15 cellular contexts compared by ENCODE assay signal in genomic region chr2:20165677-20166509, GRCh38. TPM values are rescaled to one million over a fixed set of nuclear protein-coding genes. Genes with fewer than 3 reads are reported as not detected.
DNase-seq lines count a peak whose midpoint lies in the region; ATAC-seq, FAIRE-seq and TF ChIP-seq lines count a peak whose summit lies in the region.
"Had no signal": no experiment of that assay in that cellular context is flagged by ENCODE, and none has a peak within 500 bp of the region (broad histone marks: within the 10 kb centered on the region; RNA-seq: fewer than 3 reads in every experiment).

No MANE protein-coding gene starts in this region.

- H3K4me3 ChIP-seq in K562 = no peak overlapping the region
- no peak overlapping the region for H3K4me3 ChIP-seq in upper lobe of right lung
- H3K4me3 ChIP-seq: tibial nerve had no signal

- peak in 1 of 2 donors; percentile 6 for DNase-seq in activated T-cell treated with anti-CD3 and anti-CD28 coated beads, Interleukin-2, amount 50 U/mL, for 72 hours
- DNase-seq in activated T-cell treated with anti-CD3 and anti-CD28 coated beads, Interleukin-2, amount 50 U/mL, for 48 hours = no peak
- no peak for DNase-seq in K562 (ENCODE audit: extremely low read depth in 1 of 4, low spot score in 3 of 4)
- DNase-seq in upper lobe of right lung = peak; percentile 55
- DNase-seq in NCI-H187 (lab: John Stamatoyannopoulos, UW) = no peak
- no peak for DNase-seq in SIG-M5 (lab: John Stamatoyannopoulos, UW)
- DNase-seq: cortex of kidney, DMS79, NCI-H345, occipital lobe, Right ventricle myocardium superior had no signal

- TF ChIP-seq EP300 in K562 (IDR thresholded peaks at IDR 0.05; ENCODE audit: low read length) = no peak

- no peaks in the 10 kb centered on the region for H3K36me3 Mint-ChIP-seq in activated T-cell treated with anti-CD3 and anti-CD28 coated beads, Interleukin-2, amount 50 U/mL, for 72 hours (ENCODE audit: insufficient read depth in 2 of 2)
- H3K36me3 Mint-ChIP-seq: memory B cell had no signal

- FAIRE-seq in K562 (lab: Jason Lieb, UNC) = no peak

- H3K27me3 Mint-ChIP-seq in activated T-cell treated with anti-CD3 and anti-CD28 coated beads, Interleukin-2, amount 50 U/mL, for 72 hours (ENCODE audit: low read depth) = peaks cover 9% of the 10 kb centered on the region

- H3K4me1 ChIP-seq in K562 (replicated peaks in 1 of 2; ENCODE audit: control insufficient read depth in 2 of 2, insufficient read depth in 2 of 2, low read length in 2 of 2) (peaks cover 0 to 9% of the 10 kb centered on the region in 2 experiments; a peak in 3 of 5 replicates), upper lobe of right lung (no peaks in the 10 kb centered on the region)
- H3K4me1 ChIP-seq: tibial nerve had no signal

- TF ChIP-seq POLR2A in K562 (conservative IDR thresholded peaks at IDR 0.05) = no peak

- H3K9me3 Mint-ChIP-seq in activated T-cell treated with anti-CD3 and anti-CD28 coated beads, Interleukin-2, amount 50 U/mL, for 72 hours = no peaks in the 10 kb centered on the region
- H3K9me3 Mint-ChIP-seq: memory B cell had no signal

- in situ Hi-C loops in K562 (cut with MboI) = no loop called here

- H3K36me3 ChIP-seq in K562 (ENCODE audit: control insufficient read depth, insufficient read depth, low read length) (no peaks in the 10 kb centered on the region), upper lobe of right lung (no peaks in the 10 kb centered on the region)
- H3K36me3 ChIP-seq: tibial nerve had no signal

- H3K4me2 ChIP-seq in K562 (ENCODE audit: insufficient read depth, low read length) = no peak overlapping the region

- H3K4me1 Mint-ChIP-seq in activated T-cell treated with anti-CD3 and anti-CD28 coated beads, Interleukin-2, amount 50 U/mL, for 72 hours (ENCODE audit: low read depth) = no peaks in the 10 kb centered on the region
- H3K4me1 Mint-ChIP-seq: memory B cell had no signal

- CTCF ChIA-PET in K562 (lab: Yijun Ruan, JAX; ENCODE audit: low intra/inter-chr PET ratio) = no interaction called here

- H2AFZ ChIP-seq in K562 (ENCODE audit: low read depth, low read length) = no peak overlapping the region

- H3K27ac Mint-ChIP-seq in activated T-cell treated with anti-CD3 and anti-CD28 coated beads, Interleukin-2, amount 50 U/mL, for 72 hours = no peak overlapping the region
- H3K27ac Mint-ChIP-seq: memory B cell had no signal

- peak; percentile 36 to 37 for ATAC-seq in activated T-cell treated with anti-CD3 and anti-CD28 coated beads, Interleukin-2, amount 50 U/mL, for 72 hours (replicated peaks in 1 of 2)
- ATAC-seq in HG03025 (IDR thresholded peaks at IDR 0.05; ENCODE audit: low FRiP score, unreplicated experiment) = peak; percentile 51
- ATAC-seq in K562 = no peak
- no peak for ATAC-seq in upper lobe of right lung
- no peak for ATAC-seq in GM21717 (IDR thresholded peaks at IDR 0.05; ENCODE audit: unreplicated experiment)

- no peaks in the 10 kb centered on the region for H3K9me3 ChIP-seq in K562 (replicated peaks; ENCODE audit: control insufficient read depth, insufficient read depth, low read depth, low read length)
- no peaks in the 10 kb centered on the region for H3K9me3 ChIP-seq in upper lobe of right lung
- H3K9me3 ChIP-seq: tibial nerve had no signal

- POLR2A ChIA-PET in K562 (lab: Yijun Ruan, JAX) = no interaction called here

- no peaks in the 10 kb centered on the region; the same call in none of the 2 replicates for H4K20me1 ChIP-seq in K562 (replicated peaks; ENCODE audit: control insufficient read depth, insufficient read depth, low read length)

- 10% methylated on average over 9 of the region's 9 CpGs for WGBS in K562 (ENCODE audit: insufficient coverage, low coverage, missing lambda C conversion rate)

- H3K9me1 ChIP-seq in K562 (ENCODE audit: control insufficient read depth, insufficient read depth, low read length) = peaks cover 6% of the 10 kb centered on the region

- no peak overlapping the region for H3K4me3 Mint-ChIP-seq in activated T-cell treated with anti-CD3 and anti-CD28 coated beads, Interleukin-2, amount 50 U/mL, for 72 hours
- H3K4me3 Mint-ChIP-seq: memory B cell had no signal

- no peaks in the 10 kb centered on the region for H3K79me2 ChIP-seq in K562 (ENCODE audit: control insufficient read depth, insufficient read depth, low read length)

- TF ChIP-seq RAD21 in K562 (CRISPR knock-in tag; conservative IDR thresholded peaks at IDR 0.05 in 1 of 2, IDR thresholded peaks at IDR 0.05 in 1 of 2) = no peak

- H3K27me3 ChIP-seq in K562 (ENCODE audit: control insufficient read depth in 2 of 2, insufficient read depth in 2 of 2, low read length in 2 of 2) = peaks cover 6 to 55% of the 10 kb centered on the region in 2 experiments
- no peaks in the 10 kb centered on the region for H3K27me3 ChIP-seq in upper lobe of right lung
- H3K27me3 ChIP-seq: tibial nerve had no signal

- no peak overlapping the region for H3K9ac ChIP-seq in K562 (ENCODE audit: insufficient read depth in 1 of 2, low read depth in 2 of 2, low read length in 2 of 2)

- intact Hi-C loops in K562 (cut with micrococcal nuclease) (no loop called here), upper lobe of right lung (cut with DNase I) (no loop called here)

- no TSS peak for BruUV-seq in K562 (replicated peaks; lab: Mats Ljungman, UMichigan)

- H3K27ac ChIP-seq in K562 (ENCODE audit: extremely low read depth, low read depth, low read length) = no peak overlapping the region
- H3K27ac ChIP-seq in upper lobe of right lung = no peak overlapping the region
- H3K27ac ChIP-seq: tibial nerve had no signal

- TF ChIP-seq CTCF in K562 (IDR thresholded peaks at IDR 0.05 in 2 of 3, conservative IDR thresholded peaks at IDR 0.05 in 1 of 3; ENCODE audit: insufficient read depth in 2 of 3, low read depth in 1 of 3, low read length in 3 of 3) = no peak
- no peak for TF ChIP-seq CTCF in upper lobe of right lung (IDR thresholded peaks at IDR 0.05)

TF ChIP-seq in K562, 482 proteins besides CTCF, POLR2A, EP300 and RAD21 (continues in another document):
- TF ChIP-seq CLOCK (CRISPR knock-in tag; IDR thresholded peaks at IDR 0.05; ENCODE audit: borderline replicate concordance) = no peak
- no peak for TF ChIP-seq SMARCB1 (IDR thresholded peaks at IDR 0.05; ENCODE audit: insufficient read length, low read depth)
- TF ChIP-seq MYBL2 (IDR thresholded peaks at IDR 0.05; ENCODE audit: low read depth) = peak; percentile 20; the same call in 1 of the 2 replicates
- no peak for TF ChIP-seq MYBL2 (CRISPR knock-in tag; IDR thresholded peaks at IDR 0.05; ENCODE audit: borderline replicate concordance)
- TF ChIP-seq ZNF561 (CRISPR knock-in tag; conservative IDR thresholded peaks at IDR 0.05) = no peak
- no peak for TF ChIP-seq ZNF77 (CRISPR knock-in tag; IDR thresholded peaks at IDR 0.05)
- no peak for TF ChIP-seq EP400 (IDR thresholded peaks at IDR 0.05)
- TF ChIP-seq HBP1 (CRISPR knock-in tag; IDR thresholded peaks at IDR 0.05) = 0 out of 2 replicates have a peak, but pooled peaks have one; percentile 12
- no peak for TF ChIP-seq PURB (CRISPR knock-in tag; IDR thresholded peaks at IDR 0.05; ENCODE audit: low read depth)

RNA-seq across cellular contexts. Expression of gene SDC1, which starts 59.0 kb away (rescaled TPM):
- under 1 TPM; 0.16 to 0.38 TPM for total RNA-seq in activated T-cell treated with anti-CD3 and anti-CD28 coated beads, Interleukin-2, amount 50 U/mL, for 72 hours
- 0.28 and 0.90 TPM in 2 replicates for total RNA-seq in K562 (2011; cell fraction: chromatin; rRNA removed; ENCODE audit: low replicate concordance)
- 0.39 and 1.3 TPM in 2 replicates for total RNA-seq in K562 (2011; cell fraction: nucleolus; rRNA removed)
- 0.37 and 0.46 TPM in 2 replicates for total RNA-seq in K562 (2011; cell fraction: nucleoplasm; rRNA removed)
- total RNA-seq in K562 (2014; rRNA removed) (1.5 and 1.7 TPM in 2 replicates), K562 (2014; rRNA removed; fragmentation: Illumina TruSeq; extraction: Trizol) (0.35 and 0.40 TPM in 2 replicates), K562 (2015; rRNA removed; fragmentation: Illumina TruSeq; extraction: Trizol) (1.4 and 1.6 TPM in 2 replicates), K562 (2021) (2.7 TPM in 2 replicates), upper lobe of right lung (148 TPM)
- polyA plus RNA-seq in K562 (2011; rRNA removed) (0.39 and 2.7 TPM in 2 replicates), K562 (2014; fragmentation: Illumina TruSeq; extraction: Trizol) (0.49 and 1.2 TPM in 2 replicates), K562 (2014; fragmentation: Nextera tagmentation; extraction: Ambion mirVana) (under 1 TPM; 0.06 to 0.14 TPM), K562 (2014; rRNA removed) (1.1 and 1.8 TPM in 2 replicates)
- 2.3 and 2.9 TPM in 2 replicates for polyA plus RNA-seq in K562 (2011; cell fraction: cytosol; rRNA removed)
- 0.34 and 2.7 TPM in 2 replicates for polyA plus RNA-seq in K562 (2011; cell fraction: nucleus; rRNA removed)
- 0.86 and 0.90 TPM in 2 replicates for polyA plus RNA-seq in K562 (2012)
- 0.39 and 1.3 TPM in 2 replicates for polyA minus RNA-seq in K562 (2011; rRNA and poly(A)+ RNA removed)
- polyA minus RNA-seq in K562 (2011; cell fraction: cytosol; rRNA and poly(A)+ RNA removed) = 0.57 and 3.1 TPM in 2 replicates
- 0.13 and 0.56 TPM in 2 replicates for polyA minus RNA-seq in K562 (2011; cell fraction: nucleus; rRNA and poly(A)+ RNA removed)

Comparison
In these comparisons a context has a peak if more than half of its experiments do, and no peak if none do; other contexts are left out.
1. ATAC-seq: peak in activated T-cell treated with anti-CD3 and anti-CD28 coated beads, Interleukin-2, amount 50 U/mL, for 72 hours (2 of 2) and HG03025 (single experiment); none in K562 (single experiment), upper lobe of right lung (single experiment) and GM21717 (single experiment).
2. RNA of gene SDC1, which starts 59.0 kb away (total RNA-seq): 148 TPM in upper lobe of right lung (single experiment); 0.28 to 2.7 TPM in K562 and 0.16 to 0.38 TPM in activated T-cell treated with anti-CD3 and anti-CD28 coated beads, Interleukin-2, amount 50 U/mL, for 72 hours; every median in the first group is over 10 times any median in the second.